In the genomic region with DNA sequence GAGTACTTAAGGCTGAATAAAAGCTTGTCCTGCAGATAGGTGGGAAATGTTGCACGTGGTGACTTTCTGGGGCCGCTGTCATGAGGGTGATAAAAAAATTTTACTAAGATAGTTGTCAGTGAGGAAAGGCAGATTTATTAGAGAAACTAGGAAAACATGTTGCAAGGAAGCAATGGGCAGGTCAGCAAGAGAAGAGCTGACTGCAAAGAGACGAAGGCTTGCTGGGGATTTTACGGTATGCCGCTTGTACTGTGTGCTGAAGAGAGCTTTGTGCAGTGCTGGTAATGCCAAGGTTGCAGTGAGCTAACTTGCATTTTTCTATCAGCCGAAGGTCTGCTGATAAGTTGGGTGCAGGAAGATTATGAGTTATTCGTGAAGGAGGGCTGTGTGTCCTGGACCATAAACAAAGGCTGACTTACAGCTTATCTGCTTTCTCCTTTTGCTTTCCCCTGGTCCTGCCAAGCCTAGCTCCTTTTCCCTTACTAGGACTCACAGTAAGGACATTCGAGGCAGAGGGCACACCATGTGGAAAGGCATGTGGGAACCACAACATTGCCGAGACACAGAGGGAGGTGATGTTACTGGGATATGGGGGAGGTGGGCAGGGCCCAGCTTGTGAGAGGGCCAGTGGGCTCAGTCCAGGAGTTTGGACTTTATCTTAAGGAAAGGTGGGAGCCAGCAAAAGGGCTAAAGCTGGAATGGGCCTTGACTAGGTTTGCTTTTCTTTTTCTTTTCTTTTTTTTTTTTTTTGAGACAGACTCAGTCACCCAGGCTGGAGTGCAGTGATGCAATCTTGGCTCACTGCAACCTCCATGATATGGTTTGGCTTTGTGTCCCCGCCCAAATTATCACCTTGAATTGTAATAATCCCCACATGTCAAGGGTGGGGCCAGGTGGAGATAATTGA, we compare ENCODE assay signal across 17 cellular contexts.
"Had no signal": no experiment of that assay in that cellular context is flagged by ENCODE, and none has a peak within 500 bp of the region (broad histone marks: within the 10 kb centered on the region; RNA-seq: fewer than 3 reads in every experiment).

No MANE protein-coding gene starts in this region.

- H3K4me1 Mint-ChIP-seq: neural crest cell had no signal

- H3K9me3 ChIP-seq: ascending aorta, breast epithelium, lower lobe of right lung, ovary, sigmoid colon had no signal

- H3K36me3 ChIP-seq: ascending aorta, breast epithelium, lower lobe of right lung, ovary, sigmoid colon had no signal

- H3K4me3 Mint-ChIP-seq: activated naive CD8-positive, alpha-beta T cell treated with anti-CD3 and anti-CD28 coated beads, Interleukin-2, amount 50 U/mL, for 24 hours; neural crest cell had no signal

- DNase-seq: activated CD4-positive, alpha-beta T cell treated with anti-CD3 and anti-CD28 coated beads, Interleukin-2, amount 50 U/mL, for 1 hour; activated CD4-positive, CD25-positive, alpha-beta regulatory T cell; activated naive CD4-positive, alpha-beta T cell; activated naive CD8-positive, alpha-beta T cell treated with anti-CD3 and anti-CD28 coated beads, Interleukin-2, amount 50 U/mL, for 24 hours; activated T-cell treated with anti-CD3 and anti-CD28 coated beads for 4 hours; cerebellar nuclear complex; effector memory CD4-positive, alpha-beta T cell; left cardiac atrium; lower lobe of right lung; ovary; sigmoid colon; stimulated activated CD4-positive, alpha-beta T cell treated with anti-CD3 and anti-CD28 coated beads, Interleukin-1b, Interleukin-23, amount 100 ng/mL, for 48 hours had no signal

- FAIRE-seq: frontal cortex had no signal

- H3K9me3 Mint-ChIP-seq: activated naive CD8-positive, alpha-beta T cell treated with anti-CD3 and anti-CD28 coated beads, Interleukin-2, amount 50 U/mL, for 24 hours had no signal

- H3K27ac ChIP-seq: ascending aorta, breast epithelium, epithelial cell of prostate, lower lobe of right lung, ovary, sigmoid colon had no signal

- H3K4me1 ChIP-seq: ascending aorta, breast epithelium, lower lobe of right lung, sigmoid colon had no signal

- H3K27me3 Mint-ChIP-seq: activated naive CD8-positive, alpha-beta T cell treated with anti-CD3 and anti-CD28 coated beads, Interleukin-2, amount 50 U/mL, for 24 hours had no signal

- H3K4me3 ChIP-seq: ascending aorta, breast epithelium, lower lobe of right lung, ovary, sigmoid colon had no signal

- H3K27ac Mint-ChIP-seq: activated naive CD8-positive, alpha-beta T cell treated with anti-CD3 and anti-CD28 coated beads, Interleukin-2, amount 50 U/mL, for 24 hours had no signal

- ATAC-seq: activated naive CD8-positive, alpha-beta T cell treated with anti-CD3 and anti-CD28 coated beads, Interleukin-2, amount 50 U/mL, for 24 hours; lower lobe of right lung had no signal

- H3K27me3 ChIP-seq: ascending aorta, breast epithelium, ovary, sigmoid colon had no signal
